Comparison of ENCODE assay signal across 8 cellular contexts in genomic region chr14:74793506-74794155, GRCh38. TPM values are rescaled to one million over a fixed set of nuclear protein-coding genes. Genes with fewer than 3 reads are reported as not detected.
DNase-seq lines count a peak whose midpoint lies in the region; ATAC-seq and TF ChIP-seq lines count a peak whose summit lies in the region.

No MANE protein-coding gene starts in this region.

- TF ChIP-seq CTCF in GM10266 (IDR thresholded peaks at IDR 0.05; ENCODE audit: control insufficient read depth, insufficient read depth, low read depth, missing control alignments): peak; percentile 19
- peak in 29 of 56 donors; percentile 9 to 52 (median 26) for TF ChIP-seq CTCF in dorsolateral prefrontal cortex (IDR thresholded peaks at IDR 0.05 in 54 of 56, conservative IDR thresholded peaks at IDR 0.05 in 2 of 56; ENCODE audit: low read depth in 1 of 56, partially characterized antibody in 56 of 56)
- TF ChIP-seq CTCF in smooth muscle cell (IDR thresholded peaks at IDR 0.05; ENCODE audit: borderline replicate concordance, insufficient read depth, poor library complexity, severe bottlenecking): peak; percentile 25

- DNase-seq in GM10266 (ENCODE audit: extremely low spot score): no peak
- peak; percentile 75 for DNase-seq in OCI-M1 (lab: John Stamatoyannopoulos, UW)
- no peak for DNase-seq in dorsolateral prefrontal cortex
- DNase-seq in smooth muscle cell (lab: John Stamatoyannopoulos, UW; ENCODE audit: unreplicated experiment): no peak
- no peak for DNase-seq in NCI-H2081 (lab: John Stamatoyannopoulos, UW)
- DNase-seq in HuH-7.5 (ENCODE audit: low spot score): no peak
- no peak for DNase-seq in hippocampal formation (lab: John Stamatoyannopoulos, UW)

- H3F3A ChIP-seq in smooth muscle cell (ENCODE audit: low read depth): no peaks in the 10 kb centered on the region

- peaks cover 8% of the 10 kb centered on the region for H3K4me1 ChIP-seq in smooth muscle cell (ENCODE audit: low read depth)

- no peaks in the 10 kb centered on the region for H3K36me3 ChIP-seq in smooth muscle cell (ENCODE audit: low read depth)

- intact Hi-C loops in dorsolateral prefrontal cortex (cut with DNase I): loop anchor here in 1 of 2 donors (10.0 kb wide), 1 partner anchor 179 kb away; the partner anchor contains the start of gene LTBP2

- H3K4me3 ChIP-seq in dorsolateral prefrontal cortex (no peak overlapping the region), smooth muscle cell (no peak overlapping the region)

- H2AFZ ChIP-seq in smooth muscle cell (ENCODE audit: low read depth): no peak overlapping the region

- H3K9me3 ChIP-seq in smooth muscle cell (replicated peaks; ENCODE audit: low read depth): no peaks in the 10 kb centered on the region

- H3K27ac ChIP-seq in dorsolateral prefrontal cortex: peak overlapping the region in 4 of 59 donors; percentile 9 to 35 (median 24)
- H3K27ac ChIP-seq in smooth muscle cell (ENCODE audit: low read depth): no peak overlapping the region

- H3K27me3 ChIP-seq in dorsolateral prefrontal cortex: no peaks in the 10 kb centered on the region
- no peaks in the 10 kb centered on the region for H3K27me3 ChIP-seq in smooth muscle cell (ENCODE audit: low read depth)

- peaks cover 95% of the 10 kb centered on the region for H4K20me1 ChIP-seq in smooth muscle cell (ENCODE audit: low read depth)

- H3K9ac ChIP-seq in smooth muscle cell (ENCODE audit: low read depth): no peak overlapping the region

- no peak for ATAC-seq in HG03521 (IDR thresholded peaks at IDR 0.05; ENCODE audit: unreplicated experiment)

- peaks cover 72% of the 10 kb centered on the region for H3K79me2 ChIP-seq in smooth muscle cell (ENCODE audit: low read depth)

- H3K4me2 ChIP-seq in smooth muscle cell: no peak overlapping the region

- 87% methylated on average over 3 of the region's 3 CpGs for WGBS in smooth muscle cell (ENCODE audit: low lambda C conversion rate)

RNA-seq across cellular contexts. Expression of gene YLPM1, which starts 30.5 kb away (rescaled TPM):
- total RNA-seq in dorsolateral prefrontal cortex (100 to 1,000 TPM; 104 to 164 (median 132) TPM), smooth muscle cell (22.3 and 29.7 TPM in 2 replicates)
- 14.6 and 15.5 TPM in 2 replicates for polyA plus RNA-seq in smooth muscle cell
